ENCODE assay signal across 7 cellular contexts in genomic region chr3:69088033-69088432, GRCh38. TPM values are rescaled to one million over a fixed set of nuclear protein-coding genes. Genes with fewer than 3 reads are reported as not detected.
DNase-seq lines count a peak whose midpoint lies in the region; ATAC-seq and TF ChIP-seq lines count a peak whose summit lies in the region.

No MANE protein-coding gene starts in this region.

- intact Hi-C loops in natural killer cell (cut with micrococcal nuclease): loop anchor here (10.0 kb wide), 1 partner anchor 1433 kb away; the partner anchor contains the start of gene SUCLG2

- ATAC-seq in GM19025 (IDR thresholded peaks at IDR 0.05; ENCODE audit: low read depth, unreplicated experiment) (peak; percentile 21), HG03175 (IDR thresholded peaks at IDR 0.05; ENCODE audit: unreplicated experiment) (peak; percentile 23), natural killer cell (no peak), GM19455 (IDR thresholded peaks at IDR 0.05; ENCODE audit: unreplicated experiment) (no peak), GM18498 (IDR thresholded peaks at IDR 0.05; ENCODE audit: unreplicated experiment) (no peak)

- no peaks in the 10 kb centered on the region for H3K9me3 Mint-ChIP-seq in brain
- H3K9me3 Mint-ChIP-seq in natural killer cell: no peaks in the 10 kb centered on the region

- H3K27me3 Mint-ChIP-seq in brain (peaks cover 18% of the 10 kb centered on the region), natural killer cell (ENCODE audit: low read depth in 2 of 2) (no peaks in the 10 kb centered on the region)

- no peak for DNase-seq in natural killer cell
- no peak for DNase-seq in iPS-NIHi11 (ENCODE audit: low spot score)

- TF ChIP-seq CTCF in brain (conservative IDR thresholded peaks at IDR 0.05) (no peak), natural killer cell (IDR thresholded peaks at IDR 0.05) (no peak)

- H3K4me1 Mint-ChIP-seq in brain: peaks cover 91% of the 10 kb centered on the region
- H3K4me1 Mint-ChIP-seq in natural killer cell: peaks cover 72 to 77% of the 10 kb centered on the region in 2 donors

- peaks cover 11% of the 10 kb centered on the region for H3K36me3 Mint-ChIP-seq in brain
- no peaks in the 10 kb centered on the region for H3K36me3 Mint-ChIP-seq in natural killer cell

- H3K4me3 Mint-ChIP-seq in brain (peak overlapping the region; percentile 3 to 76 (median 69)), natural killer cell (peak overlapping the region; percentile 71)

- H3K27ac Mint-ChIP-seq in brain (peak overlapping the region in 4 of 5 experiments; percentile 1 to 84 (median 60)), natural killer cell (peak overlapping the region; percentile 72 to 91)

RNA-seq across cellular contexts. Expression of gene ARL6IP5, which starts 3.3 kb away (rescaled TPM):
- polyA plus RNA-seq in brain (ENCODE audit: insufficient read depth, low read depth, low replicate concordance): 76.3 TPM
- total RNA-seq in natural killer cell: 100 to 1,000 TPM in 2 of 3 donors, 10 to 100 TPM in 1; 98.1 to 132 (median 105) TPM

RNA-seq across cellular contexts. Expression of gene UBA3, which starts 7.9 kb away (rescaled TPM):
- 19.0 TPM for polyA plus RNA-seq in brain (ENCODE audit: insufficient read depth, low read depth, low replicate concordance)
- total RNA-seq in natural killer cell: 10 to 100 TPM; 72.0 to 87.7 (median 72.8) TPM

RNA-seq across cellular contexts. Expression of gene LMOD3, which starts 34.4 kb away (rescaled TPM):
- polyA plus RNA-seq in brain (ENCODE audit: insufficient read depth, low read depth, low replicate concordance): 0.15 TPM
- not detected for total RNA-seq in natural killer cell

RNA-seq across cellular contexts. Expression of gene TMF1, which starts 35.9 kb away (rescaled TPM):
- polyA plus RNA-seq in brain (ENCODE audit: insufficient read depth, low read depth, low replicate concordance): 2.5 TPM
- total RNA-seq in natural killer cell: 100 to 1,000 TPM in 1 of 3 donors, 10 to 100 TPM in 2; 76.9 to 110 (median 85.5) TPM

Comparison
In these comparisons a context has a peak if more than half of its experiments do, and no peak if none do; other contexts are left out.
1. ATAC-seq: peak in GM19025 (single experiment) and HG03175 (single experiment); none in natural killer cell (0 of 3), GM19455 (single experiment) and GM18498 (single experiment).